19 cellular contexts compared by ENCODE assay signal in the genomic region with DNA sequence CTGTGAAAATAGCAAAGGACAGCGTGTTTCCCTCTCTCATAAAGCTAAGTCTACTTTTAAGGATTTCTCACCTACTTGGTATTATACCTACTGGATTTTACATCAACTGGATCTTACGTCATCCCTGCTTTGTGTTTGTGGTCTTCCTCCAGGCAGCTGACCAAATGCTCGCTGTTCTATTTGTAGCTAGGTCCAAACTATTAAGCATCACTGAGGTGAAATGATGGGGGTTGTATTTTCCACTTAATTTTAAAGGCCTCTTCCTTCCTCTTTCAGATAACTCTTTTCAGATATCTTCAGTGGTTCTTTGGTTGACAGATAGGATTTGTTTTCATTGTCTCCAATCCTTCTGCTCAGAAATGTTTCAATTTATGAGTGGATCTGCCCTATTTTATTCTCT.
A peak's percentile ranks its signal among the peaks of the same experiment; 100 is the strongest.
DNase-seq lines count a peak whose midpoint lies in the region; ATAC-seq, FAIRE-seq and TF ChIP-seq lines count a peak whose summit lies in the region.
"Had no signal": no experiment of that assay in that cellular context is flagged by ENCODE, and none has a peak within 500 bp of the region (broad histone marks: within the 10 kb centered on the region; RNA-seq: fewer than 3 reads in every experiment).

No MANE protein-coding gene starts in this region.

- H3K9me3 ChIP-seq in Loucy (ENCODE audit: insufficient read depth, low read depth, low read length) = no peaks in the 10 kb centered on the region
- no peaks in the 10 kb centered on the region for H3K9me3 ChIP-seq in OCI-LY1 (ENCODE audit: low read length)

- H3K9me2 ChIP-seq in Loucy (replicated peaks; ENCODE audit: low read depth, low read length) (no peaks in the 10 kb centered on the region), OCI-LY1 (ENCODE audit: low read depth, low read length) (no peaks in the 10 kb centered on the region)

- H3K4me2 ChIP-seq in Loucy (ENCODE audit: low read depth, low read length, poor library complexity, severe bottlenecking) = peak overlapping the region; percentile 43
- H3K4me2 ChIP-seq in OCI-LY1 (ENCODE audit: low read length) = peak overlapping the region; percentile 30; the same call in 1 of the 2 replicates

- H4K20me1 ChIP-seq in Loucy (ENCODE audit: insufficient read depth, low read length, poor library complexity, severe bottlenecking) (no peaks in the 10 kb centered on the region), OCI-LY1 (ENCODE audit: insufficient read depth, low read length) (no peaks in the 10 kb centered on the region)

- H3K27me3 ChIP-seq in Loucy (ENCODE audit: insufficient read depth, low read length, poor library complexity, severe bottlenecking) (no peaks in the 10 kb centered on the region), OCI-LY1 (ENCODE audit: insufficient read depth, low read length) (no peaks in the 10 kb centered on the region)

- DNase-seq in GM12891 (ENCODE audit: insufficient read length, low spot score) (no peak), germinal center (ENCODE audit: low spot score) (peak; percentile 7), NCI-H345 treated with DMSO at 0.1 percent for 48 hours (lab: John Stamatoyannopoulos, UW; ENCODE audit: unreplicated experiment) (no peak), NCI-H524 treated with DMSO at 0.1 percent for 48 hours (lab: John Stamatoyannopoulos, UW) (no peak)
- no peak for DNase-seq in effector CD4-positive, alpha-beta T cell
- DNase-seq: CD8-positive, alpha-beta T cell; DND-41; GF-D8; NCI-H1417; NCI-H2029 treated with DMSO at 0.1 percent for 48 hours; NCI-H524; SHP77; T-helper 9 cell had no signal

- peak; percentile 90 for FAIRE-seq in GM12891 (lab: Jason Lieb, UNC)
- FAIRE-seq: D721Med, RCC 7860 had no signal

- ATAC-seq in HG02852 (IDR thresholded peaks at IDR 0.05; ENCODE audit: unreplicated experiment) = no peak
- ATAC-seq: CD8-positive, alpha-beta T cell; HCT116 had no signal

- no peak for TF ChIP-seq POLR2A in GM12891 (IDR thresholded peaks at IDR 0.05; ENCODE audit: low read depth, low read length)

- H3K9ac ChIP-seq in Loucy (ENCODE audit: low read depth, low read length, poor library complexity, severe bottlenecking) (no peak overlapping the region), OCI-LY1 (ENCODE audit: low read length) (no peak overlapping the region)

- H3K4me1 ChIP-seq in Loucy (ENCODE audit: insufficient read depth, low read length, poor library complexity, severe bottlenecking) (peaks cover 52% of the 10 kb centered on the region), OCI-LY1 (ENCODE audit: insufficient read depth, low read length, severe bottlenecking) (peaks cover 39% of the 10 kb centered on the region)

- H3K36me3 ChIP-seq in Loucy (ENCODE audit: insufficient read depth, low read length) = no peaks in the 10 kb centered on the region
- no peaks in the 10 kb centered on the region for H3K36me3 ChIP-seq in OCI-LY1 (ENCODE audit: insufficient read depth, low read length)

- H3K27ac ChIP-seq in OCI-LY1 (ENCODE audit: low read depth, low read length, poor library complexity, severe bottlenecking) = peak overlapping the region; percentile 49

- H3F3A ChIP-seq in Loucy (ENCODE audit: low read depth) (no peaks in the 10 kb centered on the region), OCI-LY1 (ENCODE audit: insufficient read depth, low read length) (no peaks in the 10 kb centered on the region)

- H3K79me2 ChIP-seq in Loucy (ENCODE audit: insufficient read depth, low read length) (no peaks in the 10 kb centered on the region), OCI-LY1 (ENCODE audit: insufficient read depth, low read length) (no peaks in the 10 kb centered on the region)

- H2AFZ ChIP-seq in Loucy (ENCODE audit: low read length) (no peak overlapping the region), OCI-LY1 (ENCODE audit: low read length) (no peak overlapping the region)

- no peak for TF ChIP-seq CTCF in Loucy (conservative IDR thresholded peaks at IDR 0.05; ENCODE audit: low read length)
- TF ChIP-seq CTCF in OCI-LY1 (IDR thresholded peaks at IDR 0.05; ENCODE audit: low read length) = no peak

- H3K4me3 ChIP-seq in Loucy (ENCODE audit: low read length, poor library complexity, severe bottlenecking) (no peak overlapping the region), OCI-LY1 (ENCODE audit: low read depth, low read length, poor library complexity, severe bottlenecking) (no peak overlapping the region)

TF ChIP-seq in GM12891, 5 proteins besides CTCF, POLR2A, EP300 and RAD21:
- TF ChIP-seq POU2F2 (IDR thresholded peaks at IDR 0.05; ENCODE audit: low read depth, low read length) (no peak), TAF1 (IDR thresholded peaks at IDR 0.05; ENCODE audit: low read depth, low read length) (no peak), SPI1 (IDR thresholded peaks at IDR 0.05; ENCODE audit: low read depth, low read length) (no peak), POLR2AphosphoS5 (IDR thresholded peaks at IDR 0.05; ENCODE audit: low read depth, low read length) (no peak), PAX5 (IDR thresholded peaks at IDR 0.05; ENCODE audit: insufficient read depth, low read length, severe bottlenecking) (no peak)
TF ChIP-seq in GM12891: peak in this region for 0.
